Comparison of ENCODE assay signal across 26 cellular contexts in genomic region chr17:28959471-28959871, GRCh38. TPM values are rescaled to one million over a fixed set of nuclear protein-coding genes. Genes with fewer than 3 reads are reported as not detected.
"Had no signal": no experiment of that assay in that cellular context is flagged by ENCODE, and none has a peak within 500 bp of the region (broad histone marks: within the 10 kb centered on the region; RNA-seq: fewer than 3 reads in every experiment).

No MANE protein-coding gene starts in this region.

- H3K36me3 Mint-ChIP-seq: activated naive CD4-positive, alpha-beta T cell treated with anti-CD3 and anti-CD28 coated beads, Interleukin-2, amount 50 U/mL, for 72 hours; naive B cell; WTC11 had no signal

- H3K4me3 Mint-ChIP-seq: activated CD4-positive, alpha-beta memory T cell treated with anti-CD3 and anti-CD28 coated beads, Interleukin-2, amount 10 ng/mL, durations not matched to agents 7 days and 5 days; activated CD4-positive, alpha-beta T cell treated with anti-CD3 and anti-CD28 coated beads, Interleukin-2, amount 10 ng/mL, durations not matched to agents 7 days and 5 days; naive B cell; nephron progenitor cell; WTC11 had no signal

- H3K4me1 Mint-ChIP-seq: activated CD4-positive, alpha-beta memory T cell treated with anti-CD3 and anti-CD28 coated beads, Interleukin-2, amount 10 ng/mL, durations not matched to agents 7 days and 5 days; activated CD4-positive, alpha-beta T cell treated with anti-CD3 and anti-CD28 coated beads, Interleukin-2, amount 10 ng/mL, durations not matched to agents 7 days and 5 days; naive B cell; nephron progenitor cell had no signal

- ATAC-seq: activated naive CD4-positive, alpha-beta T cell treated with anti-CD3 and anti-CD28 coated beads, Interleukin-2, amount 50 U/mL, for 72 hours; left cardiac atrium; left ventricle myocardium superior; psoas muscle; stimulated activated naive CD8-positive, alpha-beta T cell treated with anti-CD3 and anti-CD28 coated beads, Interleukin-15, Interleukin-2, amounts not matched to agents 100 U/mL and 50 U/mL, for 24 hours; WTC11 had no signal

- H3K27ac ChIP-seq: colonic mucosa, epithelial cell of prostate, esophagus squamous epithelium, parathyroid adenoma, psoas muscle, testis, transverse colon had no signal

- H3K9me3 Mint-ChIP-seq: activated CD4-positive, alpha-beta memory T cell treated with anti-CD3 and anti-CD28 coated beads, Interleukin-2, amount 10 ng/mL, durations not matched to agents 7 days and 5 days; activated CD4-positive, alpha-beta T cell treated with anti-CD3 and anti-CD28 coated beads, Interleukin-2, amount 10 ng/mL, durations not matched to agents 7 days and 5 days; activated naive CD4-positive, alpha-beta T cell treated with anti-CD3 and anti-CD28 coated beads, Interleukin-2, amount 50 U/mL, for 72 hours; naive B cell; nephron progenitor cell; WTC11 had no signal

- H3K27ac Mint-ChIP-seq: activated CD4-positive, alpha-beta memory T cell treated with anti-CD3 and anti-CD28 coated beads, Interleukin-2, amount 10 ng/mL, durations not matched to agents 7 days and 5 days; activated CD4-positive, alpha-beta T cell treated with anti-CD3 and anti-CD28 coated beads, Interleukin-2, amount 10 ng/mL, durations not matched to agents 7 days and 5 days; activated naive CD4-positive, alpha-beta T cell treated with anti-CD3 and anti-CD28 coated beads, Interleukin-2, amount 50 U/mL, for 72 hours; nephron progenitor cell; WTC11 had no signal

- H3K4me1 ChIP-seq: colonic mucosa, esophagus squamous epithelium, parathyroid adenoma, psoas muscle, testis, transverse colon had no signal

- DNase-seq: activated CD4-positive, alpha-beta memory T cell treated with anti-CD3 and anti-CD28 coated beads, Interleukin-2, amount 10 ng/mL, durations not matched to agents 7 days and 5 days; activated CD4-positive, alpha-beta T cell treated with anti-CD3 and anti-CD28 coated beads for 1 hour; activated CD4-positive, alpha-beta T cell treated with anti-CD3 and anti-CD28 coated beads, Interleukin-2, amount 10 ng/mL, durations not matched to agents 7 days and 5 days; activated CD8-positive, alpha-beta memory T cell treated with anti-CD3 and anti-CD28 coated beads, Interleukin-2, amount 50 U/mL, for 48 hours; activated naive CD4-positive, alpha-beta T cell; activated T-cell treated with anti-CD3 and anti-CD28 coated beads, Interleukin-2, amount 50 U/mL, for 48 hours; colonic mucosa; effector CD8-positive, alpha-beta T cell; esophagus squamous epithelium; left cardiac atrium; left ventricle myocardium superior; naive B cell; nephron progenitor cell; psoas muscle; stimulated activated CD4-positive, alpha-beta T cell treated with anti-CD3 and anti-CD28 coated beads, Interleukin-2, amount 100 ng/mL, for 48 hours; stimulated activated naive CD8-positive, alpha-beta T cell treated with anti-CD3 and anti-CD28 coated beads, Interleukin-15, Interleukin-2, amounts not matched to agents 100 U/mL and 50 U/mL, for 24 hours; T-helper 2 cell; testis; transverse colon had no signal

- H3K9me3 ChIP-seq: colonic mucosa, esophagus squamous epithelium, psoas muscle, testis, transverse colon had no signal

- H3K36me3 ChIP-seq: colonic mucosa, esophagus squamous epithelium, transverse colon had no signal

- H3K27me3 ChIP-seq: colonic mucosa, testis had no signal

- H3K4me3 ChIP-seq: colonic mucosa, esophagus squamous epithelium, psoas muscle, testis, transverse colon had no signal

RNA-seq across cellular contexts. Expression of gene SEZ6, which starts 46.4 kb away (rescaled TPM):
- total RNA-seq: activated CD4-positive, alpha-beta memory T cell treated with anti-CD3 and anti-CD28 coated beads, Interleukin-2, amount 10 ng/mL, durations not matched to agents 7 days and 5 days; activated CD4-positive, alpha-beta T cell treated with anti-CD3 and anti-CD28 coated beads, Interleukin-2, amount 10 ng/mL, durations not matched to agents 7 days and 5 days; bronchial epithelial cell; dermis microvascular lymphatic vessel endothelial cell; esophagus squamous epithelium; left ventricle myocardium superior; psoas muscle had no signal
- polyA plus RNA-seq: keratinocyte had no signal
